ENCODE assay signal across 1 cellular context in genomic region chr13:51452391-51453307, GRCh38.
A peak's percentile ranks its signal among the peaks of the same experiment; 100 is the strongest.
TF ChIP-seq lines count a peak whose summit lies in the region.

TSS of gene INTS6 (minus strand) at chr13:51453036. CDS start at chr13:51452525, 511 bp downstream.

TF ChIP-seq in GM12878, 131 proteins besides CTCF, POLR2A, EP300 and RAD21 (continued from another document):
- TF ChIP-seq SKIL (IDR thresholded peaks at IDR 0.05; ENCODE audit: low read depth, poor library complexity, severe bottlenecking) (no peak), WRNIP1 (IDR thresholded peaks at IDR 0.05; ENCODE audit: borderline replicate concordance, low read depth, low read length) (no peak), STAT1 (conservative IDR thresholded peaks at IDR 0.05) (peak; percentile 52; the same call in 1 of the 2 replicates), BCL11A (IDR thresholded peaks at IDR 0.05; ENCODE audit: low read depth, low read length) (no peak), GABPA (IDR thresholded peaks at IDR 0.05; ENCODE audit: low read depth) (no peak), NRF1 (conservative IDR thresholded peaks at IDR 0.05; ENCODE audit: low read depth, low read length) (peak; percentile 29), MYB (IDR thresholded peaks at IDR 0.05; ENCODE audit: borderline replicate concordance, low read depth, low read length) (no peak), RFX5 (IDR thresholded peaks at IDR 0.05; ENCODE audit: low read depth, low read length) (no peak), E2F8 (IDR thresholded peaks at IDR 0.05; ENCODE audit: low read depth, partially characterized antibody) (no peak), ZBED1 (IDR thresholded peaks at IDR 0.05; ENCODE audit: borderline replicate concordance) (peak; percentile 93), SREBF1 (IDR thresholded peaks at IDR 0.05; ENCODE audit: low read length) (no peak), CHD1 (IDR thresholded peaks at IDR 0.05; ENCODE audit: low read depth, low read length) (no peak), MEF2B (IDR thresholded peaks at IDR 0.05; ENCODE audit: partially characterized antibody, poor library complexity, severe bottlenecking) (peak; percentile 61), CHD2 (IDR thresholded peaks at IDR 0.05; ENCODE audit: borderline replicate concordance, low read depth, low read length) (peak; percentile 59), BMI1 (IDR thresholded peaks at IDR 0.05; ENCODE audit: borderline replicate concordance) (no peak), ZNF274 (IDR thresholded peaks at IDR 0.05; ENCODE audit: insufficient read depth, insufficient read length) (no peak), IKZF1 (conservative IDR thresholded peaks at IDR 0.05) (no peak), MTA3 (IDR thresholded peaks at IDR 0.05; ENCODE audit: borderline replicate concordance, low read length) (peak; percentile 87; the same call in 1 of the 2 replicates), EZH2 (IDR thresholded peaks at IDR 0.05; ENCODE audit: borderline replicate concordance, control insufficient read depth, low read depth, low read length) (no peak), SMAD1 (IDR thresholded peaks at IDR 0.05; ENCODE audit: low read depth, partially characterized antibody) (peak; percentile 98), HDAC6 (IDR thresholded peaks at IDR 0.05; ENCODE audit: unreplicated experiment) (peak; percentile 97), ZNF24 (IDR thresholded peaks at IDR 0.05) (no peak), TBL1XR1 (IDR thresholded peaks at IDR 0.05; ENCODE audit: low read depth, low read length) (peak; percentile 56; the same call in 1 of the 2 replicates), RCOR1 (conservative IDR thresholded peaks at IDR 0.05; ENCODE audit: low read depth, low read length) (no peak), CREM (IDR thresholded peaks at IDR 0.05; ENCODE audit: low read depth) (peak; percentile 63), ZZZ3 (IDR thresholded peaks at IDR 0.05; ENCODE audit: control insufficient read depth, insufficient read length, low read depth) (no peak), RELB (IDR thresholded peaks at IDR 0.05; ENCODE audit: low read depth) (peak; percentile 67; the same call in 1 of the 2 replicates), PRDM15 (CRISPR knock-in tag; IDR thresholded peaks at IDR 0.05) (peak; percentile 74; the same call in 1 of the 2 replicates), NFIC (IDR thresholded peaks at IDR 0.05; ENCODE audit: low read depth, low read length) (0 out of 2 replicates have a peak, but pooled peaks have one; percentile 6), ZBTB40 (IDR thresholded peaks at IDR 0.05; ENCODE audit: borderline replicate concordance) (peak; percentile 57; the same call in 1 of the 2 replicates), NR2C1 (IDR thresholded peaks at IDR 0.05) (no peak), BCL3 (IDR thresholded peaks at IDR 0.05; ENCODE audit: borderline replicate concordance, insufficient read depth, low read depth, low read length, poor library complexity, severe bottlenecking) (peak; percentile 50), ZNF207 (IDR thresholded peaks at IDR 0.05; ENCODE audit: borderline replicate concordance) (peak; percentile 29; the same call in 1 of the 2 replicates), MTA2 (IDR thresholded peaks at IDR 0.05; ENCODE audit: low read depth) (no peak), HCFC1 (IDR thresholded peaks at IDR 0.05; ENCODE audit: low read length) (peak; percentile 47), SMAD5 (IDR thresholded peaks at IDR 0.05; ENCODE audit: low read depth) (peak; percentile 99), TCF7 (IDR thresholded peaks at IDR 0.05; ENCODE audit: borderline replicate concordance) (no peak), NFXL1 (IDR thresholded peaks at IDR 0.05; ENCODE audit: borderline replicate concordance) (no peak), BCLAF1 (IDR thresholded peaks at IDR 0.05) (no peak), IRF4 (IDR thresholded peaks at IDR 0.05; ENCODE audit: low read depth, low read length) (no peak), BACH1 (IDR thresholded peaks at IDR 0.05; ENCODE audit: borderline replicate concordance) (peak; percentile 89), ATF7 (IDR thresholded peaks at IDR 0.05; ENCODE audit: low read depth) (no peak; the same call in 1 of the 2 replicates), USF2 (IDR thresholded peaks at IDR 0.05; ENCODE audit: borderline replicate concordance, low read depth, low read length) (peak; percentile 86)
